In genomic region chr7:15764010-15764409, GRCh38 we compare ENCODE assay signal across 20 cellular contexts.
DNase-seq lines count a peak whose midpoint lies in the region; ATAC-seq and TF ChIP-seq lines count a peak whose summit lies in the region.
"Had no signal": no experiment of that assay in that cellular context is flagged by ENCODE, and none has a peak within 500 bp of the region (broad histone marks: within the 10 kb centered on the region; RNA-seq: fewer than 3 reads in every experiment).

No MANE protein-coding gene starts in this region.

- TF ChIP-seq POLR2A in heart left ventricle (IDR thresholded peaks at IDR 0.05) (no peak), gastroesophageal sphincter (IDR thresholded peaks at IDR 0.05) (no peak), gastrocnemius medialis (IDR thresholded peaks at IDR 0.05) (no peak)

- ATAC-seq in heart left ventricle: no peak
- no peak for ATAC-seq in Right ventricle myocardium superior (ENCODE audit: poor library complexity)
- peak; percentile 37 for ATAC-seq in gastroesophageal sphincter
- ATAC-seq in gastrocnemius medialis: no peak
- ATAC-seq in HG03280 (IDR thresholded peaks at IDR 0.05; ENCODE audit: unreplicated experiment): no peak
- no peak for ATAC-seq in HG03439 (IDR thresholded peaks at IDR 0.05; ENCODE audit: unreplicated experiment)
- ATAC-seq: GM12878, HepG2 had no signal

- H3K27me3 ChIP-seq in heart left ventricle: no peaks in the 10 kb centered on the region
- no peaks in the 10 kb centered on the region for H3K27me3 ChIP-seq in gastroesophageal sphincter
- no peaks in the 10 kb centered on the region for H3K27me3 ChIP-seq in gastrocnemius medialis
- H3K27me3 ChIP-seq: BLaER1 had no signal

- H3K9me3 ChIP-seq in heart left ventricle (peaks cover 0 to 7% (median under 1%) of the 10 kb centered on the region in 12 donors), gastroesophageal sphincter (no peaks in the 10 kb centered on the region), gastrocnemius medialis (no peaks in the 10 kb centered on the region)
- H3K9me3 ChIP-seq: BLaER1, HAP-1 had no signal

- H3K4me3 ChIP-seq in heart left ventricle (no peak overlapping the region), gastroesophageal sphincter (no peak overlapping the region), gastrocnemius medialis (no peak overlapping the region)
- H3K4me3 ChIP-seq: BLaER1, GM12878, GM23248, HAP-1 had no signal

- H3K36me3 ChIP-seq in heart left ventricle: no peaks in the 10 kb centered on the region
- H3K36me3 ChIP-seq in gastroesophageal sphincter: no peaks in the 10 kb centered on the region
- no peaks in the 10 kb centered on the region for H3K36me3 ChIP-seq in gastrocnemius medialis
- H3K36me3 ChIP-seq: BLaER1, HAP-1 had no signal

- DNase-seq in heart left ventricle: no peak
- no peak for DNase-seq in Right ventricle myocardium superior
- DNase-seq in gastrocnemius medialis: no peak
- DNase-seq in A172 (ENCODE audit: low spot score): no peak
- DNase-seq: Calu3; CD4-positive, alpha-beta memory T cell; DMS 273 treated with DMSO at 0.1 percent for 48 hours; DMS53; DND-41; EL; GM23248 had no signal

- peaks cover 0 to 22% (median 4%) of the 10 kb centered on the region in 12 donors for H3K4me1 ChIP-seq in heart left ventricle
- peaks cover 0 to 9% (median 2%) of the 10 kb centered on the region in 3 donors for H3K4me1 ChIP-seq in gastroesophageal sphincter
- peaks cover 0 to 4% of the 10 kb centered on the region in 2 donors for H3K4me1 ChIP-seq in gastrocnemius medialis
- H3K4me1 ChIP-seq: BLaER1, HAP-1 had no signal

- WGBS in heart left ventricle, 4 donors: 66 to 78% (median 70%) methylated on average over 3 of the region's 3 CpGs
- 51 to 60% methylated on average over 2 to 3 of the region's 3 CpGs for WGBS in gastroesophageal sphincter (ENCODE audit: low coverage in 1 of 2), 2 donors

- in situ Hi-C loops in gastrocnemius medialis (cut with MboI; ENCODE audit: low sequenced_read_pairs in 4 of 4): no loop called here

- intact Hi-C loops in heart left ventricle (cut with DNase I): loop anchor here in 1 of 10 donors (10.0 kb wide), 1 partner anchor 301 kb away; no protein-coding TSS in a partner anchor
- intact Hi-C loops in Right ventricle myocardium superior (cut with DNase I): no loop called here
- intact Hi-C loops in gastrocnemius medialis (cut with DNase I; ENCODE audit: low total_unique reads): no loop called here

- TF ChIP-seq EP300 in gastroesophageal sphincter (IDR thresholded peaks at IDR 0.05): no peak

- peak overlapping the region in 9 of 12 donors; percentile 7 to 82 (median 55) for H3K27ac ChIP-seq in heart left ventricle
- H3K27ac ChIP-seq in VCaP: peak overlapping the region; percentile 55
- peak overlapping the region in 3 of 4 donors; percentile 16 to 41 (median 17) for H3K27ac ChIP-seq in gastroesophageal sphincter
- peak overlapping the region; percentile 51 to 72 (median 64) for H3K27ac ChIP-seq in gastrocnemius medialis
- H3K27ac ChIP-seq: 22Rv1, BLaER1, GM23248 had no signal

- TF ChIP-seq CTCF in heart left ventricle (IDR thresholded peaks at IDR 0.05) (no peak), VCaP (conservative IDR thresholded peaks at IDR 0.05) (no peak), gastroesophageal sphincter (IDR thresholded peaks at IDR 0.05) (no peak), gastrocnemius medialis (IDR thresholded peaks at IDR 0.05 in 4 of 5, conservative IDR thresholded peaks at IDR 0.05 in 1 of 5) (no peak)
